Comparison of ENCODE assay signal across 19 cellular contexts in genomic region chr18:44900627-44901026, GRCh38.
"Had no signal": no experiment of that assay in that cellular context is flagged by ENCODE, and none has a peak within 500 bp of the region (broad histone marks: within the 10 kb centered on the region; RNA-seq: fewer than 3 reads in every experiment).

No MANE protein-coding gene starts in this region.

- H3K36me3 Mint-ChIP-seq: activated naive CD4-positive, alpha-beta T cell treated with anti-CD3 and anti-CD28 coated beads, Interleukin-2, amount 50 U/mL, for 72 hours had no signal

- H3K36me3 ChIP-seq: left lung, neural progenitor cell, prostate gland, right atrium auricular region, upper lobe of left lung, WERI-Rb-1 had no signal

- DNase-seq: activated CD4-positive, alpha-beta T cell treated with anti-CD3 and anti-CD28 coated beads, Interleukin-2, amount 50 U/mL, for 48 hours; activated gamma-delta T cell; effector memory CD8-positive, alpha-beta T cell; kidney; left lung; naive B cell; stimulated activated CD4-positive, alpha-beta T cell treated with anti-CD3 and anti-CD28 coated beads, Interleukin-2, amount 100 ng/mL, for 48 hours; SW 1271; T-helper 2 cell; testis; upper lobe of left lung had no signal

- H3K4me3 Mint-ChIP-seq: effector memory CD8-positive, alpha-beta T cell; memory B cell; naive B cell; neural progenitor cell had no signal

- H3K27me3 Mint-ChIP-seq: effector memory CD8-positive, alpha-beta T cell; memory B cell; naive B cell had no signal

- H3K27ac Mint-ChIP-seq: activated naive CD4-positive, alpha-beta T cell treated with anti-CD3 and anti-CD28 coated beads, Interleukin-2, amount 50 U/mL, for 72 hours; effector memory CD8-positive, alpha-beta T cell had no signal

- H3K27me3 ChIP-seq: left lung, neural progenitor cell, right atrium auricular region, testis, upper lobe of left lung had no signal

- H3K4me2 ChIP-seq: neural progenitor cell had no signal

- H3K9ac ChIP-seq: neural progenitor cell had no signal

- H3K27ac ChIP-seq: left lung, neural progenitor cell, prostate gland, right atrium auricular region, testis, upper lobe of left lung, WERI-Rb-1 had no signal

- H3K4me1 ChIP-seq: left lung, prostate gland, right atrium auricular region, testis had no signal

- H3K9me3 Mint-ChIP-seq: effector memory CD8-positive, alpha-beta T cell; memory B cell; naive B cell; neural progenitor cell had no signal

- H3K9me3 ChIP-seq: left lung, mucosa of descending colon, prostate gland, right atrium auricular region, testis, upper lobe of left lung had no signal

- FAIRE-seq: frontal cortex, kidney had no signal

- H2AFZ ChIP-seq: neural progenitor cell had no signal

- H3K4me3 ChIP-seq: left lung, mucosa of descending colon, neural progenitor cell, prostate gland, right atrium auricular region, testis, upper lobe of left lung had no signal

- ATAC-seq: activated naive CD4-positive, alpha-beta T cell treated with anti-CD3 and anti-CD28 coated beads, Interleukin-2, amount 50 U/mL, for 72 hours; effector memory CD8-positive, alpha-beta T cell; left lung had no signal
